9 cellular contexts compared by ENCODE assay signal in the genomic region with DNA sequence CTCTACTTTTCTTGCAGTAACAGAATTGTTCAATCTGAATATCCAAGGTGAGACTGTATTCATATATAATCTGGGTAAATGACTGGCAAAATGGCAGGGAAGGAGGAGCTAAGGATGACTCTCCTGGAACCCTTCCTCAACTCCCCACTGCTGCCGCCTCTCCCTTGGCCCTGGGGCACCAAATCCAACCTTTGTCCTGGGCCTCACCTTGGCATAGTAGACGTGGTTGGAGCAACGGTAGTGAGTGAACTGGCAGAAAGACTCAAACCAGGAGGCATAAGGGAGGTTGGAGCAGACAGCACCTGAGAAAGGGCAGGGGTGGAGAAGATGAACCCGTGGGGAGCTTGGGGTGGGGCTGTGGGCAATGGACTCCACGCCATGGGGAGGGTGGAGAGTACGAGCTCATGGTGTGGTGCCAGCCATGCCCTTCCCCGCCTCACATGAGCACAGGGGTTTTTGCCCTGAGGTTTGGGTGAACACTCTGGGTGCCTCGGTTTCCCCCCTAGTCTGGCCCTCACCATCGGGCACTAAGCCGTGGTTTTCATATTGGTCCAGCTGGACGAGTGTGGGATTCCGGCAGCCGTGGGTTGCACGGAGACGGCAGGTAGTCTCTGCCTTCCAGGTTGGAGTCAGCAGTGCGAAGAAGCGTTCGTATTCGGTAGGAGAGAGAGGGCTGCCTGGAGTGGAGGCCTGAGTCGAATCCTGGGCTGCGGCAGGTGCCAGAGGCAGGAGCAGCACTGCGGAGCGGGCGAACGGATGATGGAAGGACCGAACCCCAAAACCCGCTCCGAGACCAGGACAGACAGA. TPM values are rescaled to one million over a fixed set of nuclear protein-coding genes. Genes with fewer than 3 reads are reported as not detected.
DNase-seq lines count a peak whose midpoint lies in the region; ATAC-seq and TF ChIP-seq lines count a peak whose summit lies in the region.
"Had no signal": no experiment of that assay in that cellular context is flagged by ENCODE, and none has a peak within 500 bp of the region (broad histone marks: within the 10 kb centered on the region; RNA-seq: fewer than 3 reads in every experiment).

No MANE protein-coding gene starts in this region.

- in situ Hi-C loops in GM13976 (cut with MboI; ENCODE audit: low sequenced_read_pairs, unreplicated experiment) = no loop called here

- peaks cover 16% of the 10 kb centered on the region for H3K36me3 Mint-ChIP-seq in natural killer cell treated with Interleukin-12 subunit alpha and Interleukin-12 subunit beta and Interleukin-15 and Interleukin-18, amount 100 ng/mL, for 72 hours

- H3K4me1 Mint-ChIP-seq in natural killer cell treated with Interleukin-12 subunit alpha and Interleukin-12 subunit beta and Interleukin-15 and Interleukin-18, amount 100 ng/mL, for 72 hours (ENCODE audit: low read depth in 2 of 2) = peaks cover 12 to 15% of the 10 kb centered on the region in 2 donors

- no peak for TF ChIP-seq CTCF in AG10803 (conservative IDR thresholded peaks at IDR 0.05; ENCODE audit: low read length)
- TF ChIP-seq CTCF in GM13976 (IDR thresholded peaks at IDR 0.05; ENCODE audit: borderline replicate concordance, control extremely low read depth, extremely low read depth, insufficient read depth, missing control alignments) = no peak

- H3K9me3 Mint-ChIP-seq in natural killer cell treated with Interleukin-12 subunit alpha and Interleukin-12 subunit beta and Interleukin-15 and Interleukin-18, amount 100 ng/mL, for 72 hours = no peaks in the 10 kb centered on the region

- H3K4me3 ChIP-seq in AG10803 (ENCODE audit: low read length) = peak overlapping the region; percentile 35

- no peaks in the 10 kb centered on the region for H3K27me3 Mint-ChIP-seq in natural killer cell treated with Interleukin-12 subunit alpha and Interleukin-12 subunit beta and Interleukin-15 and Interleukin-18, amount 100 ng/mL, for 72 hours

- H3K4me3 Mint-ChIP-seq in natural killer cell treated with Interleukin-12 subunit alpha and Interleukin-12 subunit beta and Interleukin-15 and Interleukin-18, amount 100 ng/mL, for 72 hours = peak overlapping the region; percentile 81

- DNase-seq in AG10803 (ENCODE audit: low read depth) = no peak
- DNase-seq in NCI-H146 (lab: John Stamatoyannopoulos, UW) = peak; percentile 55
- no peak for DNase-seq in natural killer cell treated with Interleukin-12 subunit alpha and Interleukin-12 subunit beta and Interleukin-15 and Interleukin-18, amount 100 ng/mL, for 72 hours (ENCODE audit: low spot score)
- no peak for DNase-seq in hippocampal formation (lab: John Stamatoyannopoulos, UW)
- no peak for DNase-seq in pons (ENCODE audit: low spot score)
- DNase-seq in NCI-H524 treated with DMSO at 0.1 percent for 48 hours (lab: John Stamatoyannopoulos, UW) = no peak
- no peak for DNase-seq in GM13976 (ENCODE audit: low spot score)
- DNase-seq: SW 1271 had no signal

- peak; percentile 20 for ATAC-seq in esophagus mucosa
- ATAC-seq in natural killer cell treated with Interleukin-12 subunit alpha and Interleukin-12 subunit beta and Interleukin-15 and Interleukin-18, amount 100 ng/mL, for 72 hours = no peak

- H3K27ac Mint-ChIP-seq in natural killer cell treated with Interleukin-12 subunit alpha and Interleukin-12 subunit beta and Interleukin-15 and Interleukin-18, amount 100 ng/mL, for 72 hours = peak overlapping the region in 1 of 2 donors; percentile 87

RNA-seq across cellular contexts. Expression of a gene that starts 0.8 kb away (rescaled TPM):
- 0.56 TPM for total RNA-seq in esophagus mucosa
- 1 to 10 TPM in 1 of 2 donors, under 1 TPM in 1; 0.98 to 2.1 TPM for total RNA-seq in natural killer cell treated with Interleukin-12 subunit alpha and Interleukin-12 subunit beta and Interleukin-15 and Interleukin-18, amount 100 ng/mL, for 72 hours

RNA-seq across cellular contexts. Expression of a gene that starts 10.7 kb away (rescaled TPM):
- total RNA-seq in esophagus mucosa = 18.9 TPM
- total RNA-seq in natural killer cell treated with Interleukin-12 subunit alpha and Interleukin-12 subunit beta and Interleukin-15 and Interleukin-18, amount 100 ng/mL, for 72 hours = 10 to 100 TPM in 1 of 2 donors, 1 to 10 TPM in 1; 5.6 to 10.6 TPM

RNA-seq across cellular contexts. Expression of a gene that starts 16.4 kb away (rescaled TPM):
- 15.4 TPM for total RNA-seq in esophagus mucosa
- total RNA-seq in natural killer cell treated with Interleukin-12 subunit alpha and Interleukin-12 subunit beta and Interleukin-15 and Interleukin-18, amount 100 ng/mL, for 72 hours = 10 to 100 TPM; 13.0 to 16.7 TPM

RNA-seq across cellular contexts. Expression of a gene that starts 39.3 kb away (rescaled TPM):
- total RNA-seq in esophagus mucosa = 119 TPM
- 100 to 1,000 TPM; 239 to 352 TPM for total RNA-seq in natural killer cell treated with Interleukin-12 subunit alpha and Interleukin-12 subunit beta and Interleukin-15 and Interleukin-18, amount 100 ng/mL, for 72 hours

RNA-seq across cellular contexts. Expression of a gene that starts 42.7 kb away (rescaled TPM):
- total RNA-seq in esophagus mucosa = 22.8 TPM
- 10 to 100 TPM; 81.1 to 90.0 TPM for total RNA-seq in natural killer cell treated with Interleukin-12 subunit alpha and Interleukin-12 subunit beta and Interleukin-15 and Interleukin-18, amount 100 ng/mL, for 72 hours
